10 cellular contexts compared by ENCODE assay signal in the genomic region with DNA sequence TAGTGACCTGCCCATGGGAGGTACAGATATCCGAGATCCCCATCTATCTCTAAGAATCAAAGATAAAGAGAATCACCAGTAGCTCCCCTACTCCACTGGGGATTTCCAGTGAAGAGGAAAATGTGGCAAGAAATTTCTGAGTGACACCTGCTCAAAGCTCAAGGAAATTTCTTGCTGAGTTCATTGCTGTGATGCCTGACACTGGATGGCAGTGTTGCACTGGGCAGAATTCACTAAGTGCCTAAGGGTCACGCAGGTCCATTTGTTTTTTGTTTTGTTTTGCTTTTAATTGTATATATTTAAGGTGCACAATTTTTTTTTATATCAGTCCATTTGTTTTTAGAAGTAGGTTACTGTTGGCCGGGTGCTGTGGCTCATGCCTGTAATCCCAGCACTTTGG.
DNase-seq lines count a peak whose midpoint lies in the region; TF ChIP-seq lines count a peak whose summit lies in the region.
"Had no signal": no experiment of that assay in that cellular context is flagged by ENCODE, and none has a peak within 500 bp of the region (broad histone marks: within the 10 kb centered on the region; RNA-seq: fewer than 3 reads in every experiment).

No MANE protein-coding gene starts in this region.

- peak; percentile 78 for TF ChIP-seq CTCF in chondrocyte (IDR thresholded peaks at IDR 0.05)

- DNase-seq in DMS153 treated with DMSO at 0.1 percent for 48 hours (lab: John Stamatoyannopoulos, UW; ENCODE audit: unreplicated experiment) (peak; percentile 17), DMS153 (lab: John Stamatoyannopoulos, UW) (no peak), NCI-H1105 treated with DMSO at 0.1 percent for 48 hours (lab: John Stamatoyannopoulos, UW) (peak; percentile 14), chondrocyte (ENCODE audit: low spot score) (no peak), pons (ENCODE audit: low spot score) (peak; percentile 45), GM03348 (ENCODE audit: low spot score) (no peak)
- no peak for DNase-seq in activated CD4-positive, alpha-beta T cell treated with anti-CD3 and anti-CD28 coated beads, Interleukin-2, amount 10 ng/mL, durations not matched to agents 24 days and 14 days
- DNase-seq in activated T-helper 1 cell treated with anti-CD3 and anti-CD28 coated beads, Interleukin-12 subunit alpha, Interleukin-12 subunit beta, Interleukin-2, Interleukin-4 antibody, amounts not matched to agents 30 ng/mL and 10 ng/mL and 1 ng/mL, durations not matched to agents 14 hours and 24 hours and 36 hours (ENCODE audit: low spot score) = no peak
- DNase-seq: activated naive CD8-positive, alpha-beta T cell treated with anti-CD3 and anti-CD28 coated beads, Interleukin-2, amount 10 ng/mL, durations not matched to agents 7 days and 5 days; GM23248 had no signal

- H3K27ac Mint-ChIP-seq in chondrocyte (ENCODE audit: unreplicated experiment) = no peak overlapping the region
- no peak overlapping the region for H3K27ac Mint-ChIP-seq in activated CD4-positive, alpha-beta T cell treated with anti-CD3 and anti-CD28 coated beads, Interleukin-2, amount 10 ng/mL, durations not matched to agents 24 days and 14 days
- no peak overlapping the region for H3K27ac Mint-ChIP-seq in activated T-helper 1 cell treated with anti-CD3 and anti-CD28 coated beads, Interleukin-12 subunit alpha, Interleukin-12 subunit beta, Interleukin-2, Interleukin-4 antibody, amounts not matched to agents 30 ng/mL and 10 ng/mL and 1 ng/mL, durations not matched to agents 14 hours and 24 hours and 36 hours
- H3K27ac Mint-ChIP-seq: activated naive CD8-positive, alpha-beta T cell treated with anti-CD3 and anti-CD28 coated beads, Interleukin-2, amount 10 ng/mL, durations not matched to agents 7 days and 5 days had no signal

- H3K36me3 Mint-ChIP-seq in chondrocyte (ENCODE audit: low read depth) = no peaks in the 10 kb centered on the region
- no peaks in the 10 kb centered on the region for H3K36me3 Mint-ChIP-seq in activated CD4-positive, alpha-beta T cell treated with anti-CD3 and anti-CD28 coated beads, Interleukin-2, amount 10 ng/mL, durations not matched to agents 24 days and 14 days (ENCODE audit: low read depth)
- no peaks in the 10 kb centered on the region for H3K36me3 Mint-ChIP-seq in activated T-helper 1 cell treated with anti-CD3 and anti-CD28 coated beads, Interleukin-12 subunit alpha, Interleukin-12 subunit beta, Interleukin-2, Interleukin-4 antibody, amounts not matched to agents 30 ng/mL and 10 ng/mL and 1 ng/mL, durations not matched to agents 14 hours and 24 hours and 36 hours (ENCODE audit: low read depth)
- H3K36me3 Mint-ChIP-seq: activated naive CD8-positive, alpha-beta T cell treated with anti-CD3 and anti-CD28 coated beads, Interleukin-2, amount 10 ng/mL, durations not matched to agents 7 days and 5 days had no signal

- no peaks in the 10 kb centered on the region for H3K9me3 Mint-ChIP-seq in chondrocyte (ENCODE audit: low read depth)
- no peaks in the 10 kb centered on the region for H3K9me3 Mint-ChIP-seq in activated CD4-positive, alpha-beta T cell treated with anti-CD3 and anti-CD28 coated beads, Interleukin-2, amount 10 ng/mL, durations not matched to agents 24 days and 14 days
- no peaks in the 10 kb centered on the region for H3K9me3 Mint-ChIP-seq in activated T-helper 1 cell treated with anti-CD3 and anti-CD28 coated beads, Interleukin-12 subunit alpha, Interleukin-12 subunit beta, Interleukin-2, Interleukin-4 antibody, amounts not matched to agents 30 ng/mL and 10 ng/mL and 1 ng/mL, durations not matched to agents 14 hours and 24 hours and 36 hours
- H3K9me3 Mint-ChIP-seq: activated naive CD8-positive, alpha-beta T cell treated with anti-CD3 and anti-CD28 coated beads, Interleukin-2, amount 10 ng/mL, durations not matched to agents 7 days and 5 days had no signal

- intact Hi-C loops in activated CD4-positive, alpha-beta T cell treated with anti-CD3 and anti-CD28 coated beads, Interleukin-2, amount 10 ng/mL, durations not matched to agents 24 days and 14 days (cut with micrococcal nuclease) = loop anchor here (10.0 kb wide), 1 partner anchor 374 kb away; no protein-coding TSS in a partner anchor
- intact Hi-C loops in activated T-helper 1 cell treated with anti-CD3 and anti-CD28 coated beads, Interleukin-12 subunit alpha, Interleukin-12 subunit beta, Interleukin-2, Interleukin-4 antibody, amounts not matched to agents 30 ng/mL and 10 ng/mL and 1 ng/mL, durations not matched to agents 14 hours and 24 hours and 36 hours (cut with micrococcal nuclease) = no loop called here

- no peaks in the 10 kb centered on the region for H3K27me3 Mint-ChIP-seq in chondrocyte (ENCODE audit: low read depth)
- H3K27me3 Mint-ChIP-seq in activated CD4-positive, alpha-beta T cell treated with anti-CD3 and anti-CD28 coated beads, Interleukin-2, amount 10 ng/mL, durations not matched to agents 24 days and 14 days = peaks cover 24% of the 10 kb centered on the region
- peaks cover 5% of the 10 kb centered on the region for H3K27me3 Mint-ChIP-seq in activated T-helper 1 cell treated with anti-CD3 and anti-CD28 coated beads, Interleukin-12 subunit alpha, Interleukin-12 subunit beta, Interleukin-2, Interleukin-4 antibody, amounts not matched to agents 30 ng/mL and 10 ng/mL and 1 ng/mL, durations not matched to agents 14 hours and 24 hours and 36 hours (ENCODE audit: insufficient read depth)

- no peak overlapping the region for H3K4me3 Mint-ChIP-seq in chondrocyte (ENCODE audit: unreplicated experiment)
- H3K4me3 Mint-ChIP-seq in activated CD4-positive, alpha-beta T cell treated with anti-CD3 and anti-CD28 coated beads, Interleukin-2, amount 10 ng/mL, durations not matched to agents 24 days and 14 days = no peak overlapping the region
- no peak overlapping the region for H3K4me3 Mint-ChIP-seq in activated T-helper 1 cell treated with anti-CD3 and anti-CD28 coated beads, Interleukin-12 subunit alpha, Interleukin-12 subunit beta, Interleukin-2, Interleukin-4 antibody, amounts not matched to agents 30 ng/mL and 10 ng/mL and 1 ng/mL, durations not matched to agents 14 hours and 24 hours and 36 hours
- H3K4me3 Mint-ChIP-seq: activated naive CD8-positive, alpha-beta T cell treated with anti-CD3 and anti-CD28 coated beads, Interleukin-2, amount 10 ng/mL, durations not matched to agents 7 days and 5 days had no signal

- no peaks in the 10 kb centered on the region for H3K4me1 Mint-ChIP-seq in chondrocyte (ENCODE audit: low read depth)
- H3K4me1 Mint-ChIP-seq in activated CD4-positive, alpha-beta T cell treated with anti-CD3 and anti-CD28 coated beads, Interleukin-2, amount 10 ng/mL, durations not matched to agents 24 days and 14 days = no peaks in the 10 kb centered on the region
- no peaks in the 10 kb centered on the region for H3K4me1 Mint-ChIP-seq in activated T-helper 1 cell treated with anti-CD3 and anti-CD28 coated beads, Interleukin-12 subunit alpha, Interleukin-12 subunit beta, Interleukin-2, Interleukin-4 antibody, amounts not matched to agents 30 ng/mL and 10 ng/mL and 1 ng/mL, durations not matched to agents 14 hours and 24 hours and 36 hours (ENCODE audit: low read depth)
- H3K4me1 Mint-ChIP-seq: activated naive CD8-positive, alpha-beta T cell treated with anti-CD3 and anti-CD28 coated beads, Interleukin-2, amount 10 ng/mL, durations not matched to agents 7 days and 5 days had no signal

Comparison
In these comparisons a context has a peak if more than half of its experiments do, and no peak if none do; other contexts are left out.
1. DNase-seq: peak in DMS153 treated with DMSO at 0.1 percent for 48 hours (single experiment), NCI-H1105 treated with DMSO at 0.1 percent for 48 hours (single experiment) and pons (single experiment); none in DMS153 (single experiment), chondrocyte (single experiment), GM03348 (single experiment), activated CD4-positive, alpha-beta T cell treated with anti-CD3 and anti-CD28 coated beads, Interleukin-2, amount 10 ng/mL, durations not matched to agents 24 days and 14 days (single experiment) and activated T-helper 1 cell treated with anti-CD3 and anti-CD28 coated beads, Interleukin-12 subunit alpha, Interleukin-12 subunit beta, Interleukin-2, Interleukin-4 antibody, amounts not matched to agents 30 ng/mL and 10 ng/mL and 1 ng/mL, durations not matched to agents 14 hours and 24 hours and 36 hours (single experiment).